ENCODE assay signal across 8 cellular contexts in the genomic region with DNA sequence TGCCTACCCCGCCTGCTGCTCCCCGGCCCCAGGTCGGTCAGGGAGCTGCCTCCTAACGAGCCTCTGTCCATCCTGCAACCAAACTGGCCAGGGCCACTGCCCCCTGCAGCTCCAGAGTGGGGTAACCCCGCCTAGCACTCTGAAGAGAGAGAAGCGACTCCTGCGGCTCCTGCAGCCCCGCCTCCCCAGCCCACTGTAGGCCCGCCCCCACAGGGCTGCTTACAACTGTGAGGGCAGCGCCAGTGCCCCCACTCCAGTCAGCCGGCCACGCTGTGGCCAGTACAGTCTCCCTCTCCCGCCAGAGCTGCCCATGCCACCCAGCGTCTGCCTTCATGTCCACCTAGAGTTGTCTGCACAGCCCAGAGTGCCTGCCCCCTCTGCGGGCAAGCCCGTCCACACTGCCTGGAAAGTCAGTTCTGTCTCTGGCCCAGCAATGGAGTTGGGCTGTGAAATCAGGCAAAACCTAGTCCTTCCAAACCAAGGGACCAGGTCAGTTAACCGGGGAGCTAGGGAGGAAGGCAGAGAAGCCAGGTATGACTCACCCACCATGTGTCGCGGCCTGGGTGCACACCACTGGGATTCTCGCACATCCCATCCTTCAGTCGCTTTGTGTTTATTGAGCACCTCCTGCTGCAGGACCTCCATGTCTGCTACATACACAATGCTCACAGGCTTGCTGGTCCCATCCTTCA. TPM values are rescaled to one million over a fixed set of nuclear protein-coding genes. Genes with fewer than 3 reads are reported as not detected.
DNase-seq lines count a peak whose midpoint lies in the region; ATAC-seq and TF ChIP-seq lines count a peak whose summit lies in the region.

No MANE protein-coding gene starts in this region.

- H3K9me3 ChIP-seq in OCI-LY3 (ENCODE audit: insufficient read depth, low read length) (no peaks in the 10 kb centered on the region), muscle layer of duodenum (ENCODE audit: control insufficient read depth in 1 of 2, low read length in 2 of 2) (no peaks in the 10 kb centered on the region)

- intact Hi-C loops in Calu3 (cut with micrococcal nuclease; ENCODE audit: unreplicated experiment) = loop anchor here (5.0 kb wide), 1 partner anchor 36 kb away; a partner anchor contains a TSS

- no peaks in the 10 kb centered on the region for H3K9me3 Mint-ChIP-seq in Calu3 (ENCODE audit: low read depth, unreplicated experiment)

- ATAC-seq in esophagus mucosa = no peak

- H3K79me2 ChIP-seq in OCI-LY3 (ENCODE audit: low read length) = peaks cover under 1% of the 10 kb centered on the region; the same call in 1 of the 2 replicates

- H3K36me3 Mint-ChIP-seq in Calu3 (ENCODE audit: insufficient read depth, unreplicated experiment) = peaks cover 22% of the 10 kb centered on the region

- H3K36me3 ChIP-seq in OCI-LY3 (replicated peaks; ENCODE audit: low read depth, low read length) (no peaks in the 10 kb centered on the region), muscle layer of duodenum (ENCODE audit: control insufficient read depth in 1 of 2, insufficient read depth in 2 of 2, low read length in 2 of 2) (peaks cover 0 to 4% of the 10 kb centered on the region in 2 donors)

- peaks cover 52% of the 10 kb centered on the region for H3K4me1 Mint-ChIP-seq in Calu3 (ENCODE audit: low read depth, unreplicated experiment)

- H3K27ac ChIP-seq in OCI-LY3 (ENCODE audit: low read length) (no peak overlapping the region), muscle layer of duodenum (ENCODE audit: low read length) (no peak overlapping the region)

- CTCF ChIA-PET in Calu3 (lab: Charles Lee) = interaction anchor here (0.6 to 0.7 kb wide), 2 partner anchors 16 to 72 kb away, joined by 3 read pairs; no protein-coding TSS in a partner anchor

- peak overlapping the region; percentile 28; the same call in 1 of the 2 replicates for H3K9ac ChIP-seq in OCI-LY3 (ENCODE audit: low read length)

- no peak overlapping the region for H3K27ac Mint-ChIP-seq in Calu3 (ENCODE audit: unreplicated experiment)

- H2AFZ ChIP-seq in OCI-LY3 (ENCODE audit: low read depth, low read length) = 0 out of 2 replicates have a peak overlapping the region, but pooled peaks have one; percentile 26

- H3K4me3 ChIP-seq in GM12875 (ENCODE audit: low read depth, low read length) (no peak overlapping the region), OCI-LY3 (ENCODE audit: low read length) (peak overlapping the region; percentile 63), epithelial cell of esophagus (ENCODE audit: low read length) (no peak overlapping the region), muscle layer of duodenum (ENCODE audit: low read depth in 1 of 2, low read length in 2 of 2) (peak overlapping the region; percentile 30 to 61)

- H3K4me1 ChIP-seq in OCI-LY3 (ENCODE audit: low read length) (peaks cover 36% of the 10 kb centered on the region), muscle layer of duodenum (ENCODE audit: control insufficient read depth in 1 of 2, insufficient read depth in 2 of 2, low read length in 2 of 2) (peaks cover 8 to 38% of the 10 kb centered on the region in 2 donors)

- H3K4me3 Mint-ChIP-seq in Calu3 (ENCODE audit: low read depth, unreplicated experiment) = no peak overlapping the region

- no peaks in the 10 kb centered on the region for H4K20me1 ChIP-seq in OCI-LY3 (ENCODE audit: insufficient read depth, low read length)

- H3K4me2 ChIP-seq in OCI-LY3 (ENCODE audit: low read length) = peak overlapping the region; percentile 55

- no TSS peak for BruUV-seq in Calu3 (replicated peaks; lab: Mats Ljungman, UMichigan)

- H3K27me3 Mint-ChIP-seq in Calu3 (ENCODE audit: unreplicated experiment) = no peaks in the 10 kb centered on the region

- DNase-seq in epithelial cell of esophagus (ENCODE audit: low read depth) = peak; percentile 40
- no peak for DNase-seq in NCI-H510A (lab: John Stamatoyannopoulos, UW)
- DNase-seq in stimulated activated CD4-positive, alpha-beta T cell treated with anti-CD3 and anti-CD28 coated beads, Interleukin-12 subunit alpha, Interleukin-12 subunit beta, amount 100 ng/mL, for 4 hours = no peak
- DNase-seq in Calu3 = no peak

- H3K27me3 ChIP-seq in OCI-LY3 (ENCODE audit: low read depth, low read length) (no peaks in the 10 kb centered on the region), muscle layer of duodenum (ENCODE audit: low read depth, low read length) (no peaks in the 10 kb centered on the region)

- TF ChIP-seq CTCF in GM12875 (IDR thresholded peaks at IDR 0.05; ENCODE audit: borderline replicate concordance, insufficient read depth, low read depth, low read length) (peak; percentile 20; the same call in 1 of the 2 replicates), OCI-LY3 (IDR thresholded peaks at IDR 0.05; ENCODE audit: low read depth, low read length) (peak; percentile 6; the same call in 1 of the 2 replicates), epithelial cell of esophagus (IDR thresholded peaks at IDR 0.05; ENCODE audit: insufficient read depth, low read depth, low read length, missing control alignments) (no peak), Calu3 (IDR thresholded peaks at IDR 0.05; ENCODE audit: unreplicated experiment) (no peak)

RNA-seq across cellular contexts. Expression of a gene that starts 2.4 kb away (rescaled TPM):
- total RNA-seq in esophagus mucosa (2.2 TPM), Calu3 (2022) (0.34 and 0.94 TPM in 2 replicates)

RNA-seq across cellular contexts. Expression of a gene that starts 4.6 kb away (rescaled TPM):
- total RNA-seq in esophagus mucosa = 8.3 TPM
- total RNA-seq in Calu3 (2022) = 3.6 and 5.1 TPM in 2 replicates

RNA-seq across cellular contexts. Expression of a gene that starts 33.9 kb away (rescaled TPM):
- total RNA-seq in esophagus mucosa = 86.4 TPM
- total RNA-seq in Calu3 (2022) = 8.6 and 13.9 TPM in 2 replicates

RNA-seq across cellular contexts. Expression of a gene that starts 48.3 kb away (rescaled TPM):
- total RNA-seq in esophagus mucosa (258 TPM), Calu3 (2022) (196 and 207 TPM in 2 replicates)

RNA-seq across cellular contexts. Expression of a gene that starts 57.2 kb away (rescaled TPM):
- total RNA-seq in esophagus mucosa (210 TPM), Calu3 (2022) (192 and 287 TPM in 2 replicates)

Comparison
In these comparisons a context has a peak if more than half of its experiments do, and no peak if none do; other contexts are left out.
1. H3K4me3 ChIP-seq: peak in OCI-LY3 (single experiment) and muscle layer of duodenum (2 of 2); none in GM12875 (single experiment) and epithelial cell of esophagus (single experiment).
2. CTCF ChIP-seq: peak in GM12875 (single experiment) and OCI-LY3 (single experiment); none in epithelial cell of esophagus (single experiment) and Calu3 (single experiment).